ENCODE assay signal across 12 cellular contexts in the genomic region with DNA sequence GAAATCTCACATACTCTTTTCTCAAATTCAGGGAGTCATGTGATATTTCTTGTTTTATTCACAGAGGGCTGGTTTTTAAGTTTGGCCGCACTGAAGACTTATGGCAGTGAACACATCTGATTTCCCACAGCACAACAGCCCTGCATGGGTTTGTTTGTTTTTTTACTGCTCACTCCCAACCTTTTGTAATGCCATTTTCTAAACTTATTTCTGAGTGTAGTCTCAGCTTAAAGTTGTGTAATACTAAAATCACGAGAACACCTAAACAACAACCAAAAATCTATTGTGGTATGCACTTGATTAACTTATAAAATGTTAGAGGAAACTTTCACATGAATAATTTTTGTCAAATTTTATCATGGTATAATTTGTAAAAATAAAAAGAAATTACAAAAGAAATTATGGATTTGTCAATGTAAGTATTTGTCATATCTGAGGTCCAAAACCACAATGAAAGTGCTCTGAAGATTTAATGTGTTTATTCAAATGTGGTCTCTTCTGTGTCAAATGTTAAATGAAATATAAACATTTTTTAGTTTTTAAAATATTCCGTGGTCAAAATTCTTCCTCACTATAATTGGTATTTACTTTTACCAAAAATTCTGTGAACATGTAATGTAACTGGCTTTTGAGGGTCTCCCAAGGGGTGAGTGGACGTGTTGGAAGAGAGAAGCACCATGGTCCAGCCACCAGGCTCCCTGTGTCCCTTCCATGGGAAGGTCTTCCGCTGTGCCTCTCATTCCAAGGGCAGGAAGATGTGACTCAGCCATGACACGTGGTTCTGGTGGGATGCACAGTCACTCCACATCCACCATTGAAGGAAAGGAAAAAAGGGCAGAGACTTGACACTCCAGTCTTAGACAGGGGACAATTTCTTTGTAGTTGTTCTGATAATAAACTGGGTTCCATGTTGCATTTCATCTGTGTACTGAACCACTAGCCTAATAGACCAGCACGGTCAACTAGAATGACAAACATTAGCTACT. TPM values are rescaled to one million over a fixed set of nuclear protein-coding genes. Genes with fewer than 3 reads are reported as not detected.
DNase-seq lines count a peak whose midpoint lies in the region; ATAC-seq, FAIRE-seq and TF ChIP-seq lines count a peak whose summit lies in the region.
"Had no signal": no experiment of that assay in that cellular context is flagged by ENCODE, and none has a peak within 500 bp of the region (broad histone marks: within the 10 kb centered on the region; RNA-seq: fewer than 3 reads in every experiment).

No MANE protein-coding gene starts in this region.

- H3K27ac ChIP-seq in adrenal gland (peak overlapping the region in 3 of 5 donors; percentile 36 to 74 (median 58)), kidney (ENCODE audit: low read depth in 2 of 2, low read length in 2 of 2) (no peak overlapping the region), prostate gland (no peak overlapping the region)
- H3K27ac ChIP-seq: C4-2B had no signal

- TF ChIP-seq POLR2A in adrenal gland (IDR thresholded peaks at IDR 0.05) (peak in 1 of 2 donors; percentile 37), prostate gland (IDR thresholded peaks at IDR 0.05) (no peak)

- DNase-seq in stimulated activated naive CD8-positive, alpha-beta T cell treated with anti-CD3 and anti-CD28 coated beads, Interleukin-15, Interleukin-2, amounts not matched to agents 100 U/mL and 50 U/mL, for 24 hours, result peak; percentile 12
- no peak for DNase-seq in stimulated activated naive CD8-positive, alpha-beta T cell treated with anti-CD3 and anti-CD28 coated beads, Interleukin-15, amount 100 ng/mL, for 72 hours
- DNase-seq in adrenal gland (peak in 6 of 7 donors; percentile 51 to 83 (median 67)), kidney (peak; percentile 72), GOT3 (lab: John Stamatoyannopoulos, UW) (no peak), prostate gland (ENCODE audit: low spot score) (no peak), NCI-H82 treated with DMSO at 0.1 percent for 48 hours (lab: John Stamatoyannopoulos, UW; ENCODE audit: unreplicated experiment) (no peak)
- DNase-seq: activated naive CD4-positive, alpha-beta T cell had no signal

- intact Hi-C loops in adrenal gland (cut with DNase I), result no loop called here
- intact Hi-C loops in kidney (cut with DNase I), result no loop called here
- intact Hi-C loops in prostate gland (cut with DNase I), result no loop called here

- H3K27me3 ChIP-seq in adrenal gland (no peaks in the 10 kb centered on the region), prostate gland (replicated peaks; ENCODE audit: insufficient read depth) (no peaks in the 10 kb centered on the region)
- H3K27me3 ChIP-seq: gastroesophageal sphincter had no signal

- H3K9me3 ChIP-seq in adrenal gland (replicated peaks in 1 of 3) (no peaks in the 10 kb centered on the region), kidney (ENCODE audit: control insufficient read depth in 1 of 2, low read length in 2 of 2) (no peaks in the 10 kb centered on the region), prostate gland (no peaks in the 10 kb centered on the region)
- H3K9me3 ChIP-seq: gastroesophageal sphincter had no signal

- FAIRE-seq in kidney (lab: Jason Lieb, UNC), result peak; percentile 33

- no peaks in the 10 kb centered on the region for H3K27me3 Mint-ChIP-seq in stimulated activated naive CD8-positive, alpha-beta T cell treated with anti-CD3 and anti-CD28 coated beads, Interleukin-15, amount 100 ng/mL, for 72 hours

- H3K4me3 ChIP-seq in adrenal gland (no peak overlapping the region), kidney (ENCODE audit: low read length in 2 of 2) (no peak overlapping the region), prostate gland (no peak overlapping the region)
- H3K4me3 ChIP-seq: gastroesophageal sphincter had no signal

- ATAC-seq in stimulated activated naive CD8-positive, alpha-beta T cell treated with anti-CD3 and anti-CD28 coated beads, Interleukin-15, Interleukin-2, amounts not matched to agents 100 U/mL and 50 U/mL, for 24 hours, result no peak
- no peak for ATAC-seq in stimulated activated naive CD8-positive, alpha-beta T cell treated with anti-CD3 and anti-CD28 coated beads, Interleukin-15, amount 100 ng/mL, for 72 hours
- ATAC-seq in GM19467 (IDR thresholded peaks at IDR 0.05; ENCODE audit: unreplicated experiment), result no peak
- ATAC-seq: gastroesophageal sphincter had no signal

- no peaks in the 10 kb centered on the region for H3K9me3 Mint-ChIP-seq in stimulated activated naive CD8-positive, alpha-beta T cell treated with anti-CD3 and anti-CD28 coated beads, Interleukin-15, amount 100 ng/mL, for 72 hours

- H3K36me3 ChIP-seq in adrenal gland (replicated peaks in 1 of 2) (peaks cover 0 to 40% of the 10 kb centered on the region in 2 donors), kidney (ENCODE audit: control insufficient read depth in 1 of 2, insufficient read depth in 2 of 2, low read length in 2 of 2) (peaks cover 7 to 19% of the 10 kb centered on the region in 2 donors), prostate gland (no peaks in the 10 kb centered on the region)

- H3K4me1 Mint-ChIP-seq in stimulated activated naive CD8-positive, alpha-beta T cell treated with anti-CD3 and anti-CD28 coated beads, Interleukin-15, amount 100 ng/mL, for 72 hours, result peaks cover 51% of the 10 kb centered on the region

- WGBS in adrenal gland, 4 donors, result 74 to 79% (median 76%) methylated on average over 6 to 7 of the region's 7 CpGs
- 92% methylated on average over 7 of the region's 7 CpGs for WGBS in prostate gland

- TF ChIP-seq CTCF in adrenal gland (IDR thresholded peaks at IDR 0.05) (no peak), kidney (IDR thresholded peaks at IDR 0.05; ENCODE audit: borderline replicate concordance, extremely low read depth, insufficient read depth) (no peak), prostate gland (IDR thresholded peaks at IDR 0.05) (no peak)

- peaks cover 11 to 18% of the 10 kb centered on the region in 2 donors for H3K4me1 ChIP-seq in adrenal gland (replicated peaks in 1 of 2)
- peaks cover 0 to 2% of the 10 kb centered on the region in 2 donors for H3K4me1 ChIP-seq in kidney (ENCODE audit: control insufficient read depth in 1 of 2, insufficient read depth in 1 of 2, low read depth in 1 of 2, low read length in 2 of 2)
- peaks cover 5% of the 10 kb centered on the region for H3K4me1 ChIP-seq in prostate gland (replicated peaks)
- H3K4me1 ChIP-seq: gastroesophageal sphincter had no signal

- no peak overlapping the region for H3K9ac ChIP-seq in kidney (ENCODE audit: low read length in 2 of 2)

- H3K27ac Mint-ChIP-seq in stimulated activated naive CD8-positive, alpha-beta T cell treated with anti-CD3 and anti-CD28 coated beads, Interleukin-15, amount 100 ng/mL, for 72 hours, result peak overlapping the region in 1 of 2 donors; percentile 87

- no peak overlapping the region for H3K4me3 Mint-ChIP-seq in stimulated activated naive CD8-positive, alpha-beta T cell treated with anti-CD3 and anti-CD28 coated beads, Interleukin-15, amount 100 ng/mL, for 72 hours

RNA-seq across cellular contexts. Expression of a gene that starts 22.8 kb away (rescaled TPM):
- 100 to 1,000 TPM; 115 to 230 (median 167) TPM for total RNA-seq in adrenal gland
- 100 to 1,000 TPM in 2 of 3 donors, 10 to 100 TPM in 1; 77.5 to 177 (median 154) TPM for polyA plus RNA-seq in adrenal gland
- total RNA-seq in kidney, result 118 TPM
- 115 TPM for polyA plus RNA-seq in kidney (ENCODE audit: insufficient read depth, low read depth, low replicate concordance)
- 10 to 100 TPM; 70.0 to 90.6 TPM for total RNA-seq in prostate gland

RNA-seq across cellular contexts. Expression of a gene that starts 59.7 kb away (rescaled TPM):
- total RNA-seq in adrenal gland, result 1 to 10 TPM in 3 of 8 donors, under 1 TPM in 1, not detected in 4; 0.61 to 4.0 (median 1.2) TPM
- under 1 TPM in 2 of 3 donors, not detected in 1; 0.59 to 0.71 TPM for polyA plus RNA-seq in adrenal gland
- 0.44 TPM for total RNA-seq in kidney
- 1.3 TPM for polyA plus RNA-seq in kidney (ENCODE audit: insufficient read depth, low read depth, low replicate concordance)
- total RNA-seq in prostate gland, result 1 to 10 TPM; 2.4 to 3.9 TPM
- total RNA-seq: gastroesophageal sphincter, NCI-H460 had no signal

Comparison
In these comparisons a context has a peak if more than half of its experiments do, and no peak if none do; other contexts are left out.
1. DNase-seq: peak in stimulated activated naive CD8-positive, alpha-beta T cell treated with anti-CD3 and anti-CD28 coated beads, Interleukin-15, Interleukin-2, amounts not matched to agents 100 U/mL and 50 U/mL, for 24 hours (single experiment), adrenal gland (6 of 7) and kidney (single experiment); none in stimulated activated naive CD8-positive, alpha-beta T cell treated with anti-CD3 and anti-CD28 coated beads, Interleukin-15, amount 100 ng/mL, for 72 hours (0 of 2), GOT3 (single experiment), prostate gland (single experiment) and NCI-H82 treated with DMSO at 0.1 percent for 48 hours (single experiment).
2. H3K27ac ChIP-seq: peak in adrenal gland (3 of 5); none in kidney (0 of 2) and prostate gland (0 of 2).